In the genomic region with DNA sequence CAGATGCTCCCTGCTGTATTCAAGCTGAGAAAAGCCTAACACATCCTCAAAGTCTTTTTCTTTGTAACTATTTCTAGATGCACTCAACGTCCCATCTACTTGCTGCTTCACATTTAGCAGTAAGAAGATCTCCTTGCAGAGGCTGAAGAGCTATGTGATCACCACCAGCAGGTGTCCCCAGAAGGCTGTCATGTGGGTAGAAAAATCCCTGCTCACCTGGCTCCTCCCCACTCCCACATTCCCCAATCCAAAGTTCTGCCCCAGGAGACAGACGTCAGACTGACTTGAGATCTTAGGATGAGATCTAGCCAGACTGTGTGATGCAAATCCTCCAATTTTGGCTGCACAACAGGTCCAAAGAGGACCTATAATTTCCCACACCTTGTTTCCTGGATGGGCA, we compare ENCODE assay signal across 1 cellular context.
TF ChIP-seq lines count a peak whose summit lies in the region.

No MANE protein-coding gene starts in this region.

TF ChIP-seq in H1, 55 proteins besides CTCF, POLR2A, EP300 and RAD21:
- TF ChIP-seq SP4 (IDR thresholded peaks at IDR 0.05; ENCODE audit: low read length) (no peak), ZNF274 (IDR thresholded peaks at IDR 0.05; ENCODE audit: borderline replicate concordance, extremely low read depth, low read length) (no peak), YY1 (IDR thresholded peaks at IDR 0.05; ENCODE audit: low read depth, low read length) (no peak), SIRT6 (IDR thresholded peaks at IDR 0.05; ENCODE audit: low read length) (no peak), SAP30 (IDR thresholded peaks at IDR 0.05; ENCODE audit: insufficient read depth, insufficient replicate concordance, low read length) (no peak), KDM5A (IDR thresholded peaks at IDR 0.05; ENCODE audit: low read length) (no peak), BACH1 (IDR thresholded peaks at IDR 0.05; ENCODE audit: low read length) (no peak), SRF (IDR thresholded peaks at IDR 0.05; ENCODE audit: low read depth, low read length) (no peak)
TF ChIP-seq in H1: peak in this region for 0.
